ENCODE assay signal across 10 cellular contexts in the genomic region with DNA sequence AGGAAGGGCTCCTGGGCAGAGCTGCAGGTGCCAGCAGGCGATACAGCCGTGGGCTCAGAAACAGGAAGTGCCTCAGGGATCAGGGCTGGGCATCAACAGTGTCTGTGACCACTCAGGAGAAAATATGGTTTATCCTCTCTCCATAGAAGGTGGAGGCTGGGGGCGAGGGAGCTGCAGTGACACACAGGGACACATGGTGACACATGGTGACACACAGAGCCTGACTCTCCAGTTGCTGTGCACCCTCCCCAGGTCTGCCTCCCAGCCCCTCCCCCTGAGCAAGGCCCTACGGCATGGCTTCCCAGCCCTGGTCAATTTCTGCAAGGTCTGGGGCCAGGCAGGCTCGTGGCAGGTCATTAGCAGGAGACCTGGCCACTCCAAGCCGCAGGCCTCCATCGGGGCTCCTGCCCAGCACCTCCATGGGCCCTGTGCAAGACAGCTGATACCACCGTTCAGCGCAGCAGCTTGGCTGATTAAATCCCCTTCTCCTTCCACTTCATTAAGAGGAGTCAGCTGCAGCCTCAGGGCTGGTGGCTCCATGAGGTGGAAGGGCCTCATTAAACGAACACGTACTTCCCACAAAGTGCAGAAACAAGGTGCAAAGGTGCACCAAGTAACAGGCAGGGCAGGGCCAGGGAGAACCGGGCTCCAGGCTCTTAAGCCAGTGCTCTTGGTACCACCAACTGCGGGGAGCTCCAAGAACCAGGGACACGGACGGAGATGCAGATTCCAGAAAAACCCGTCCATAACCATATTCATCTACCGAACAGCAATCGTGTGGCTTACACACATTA.
A peak's percentile ranks its signal among the peaks of the same experiment; 100 is the strongest.
DNase-seq lines count a peak whose midpoint lies in the region; ATAC-seq, FAIRE-seq and TF ChIP-seq lines count a peak whose summit lies in the region.
"Had no signal": no experiment of that assay in that cellular context is flagged by ENCODE, and none has a peak within 500 bp of the region (broad histone marks: within the 10 kb centered on the region; RNA-seq: fewer than 3 reads in every experiment).

No MANE protein-coding gene starts in this region.

- no peak overlapping the region for H2AFZ ChIP-seq in neuronal stem cell (ENCODE audit: low read length)

- no peak overlapping the region for H3K4me2 ChIP-seq in neuronal stem cell (ENCODE audit: insufficient read depth, low read length, poor library complexity, severe bottlenecking)

- H3K4me3 ChIP-seq in HEK293 (ENCODE audit: low read depth, low read length) (no peak overlapping the region), adrenal gland (no peak overlapping the region), neuronal stem cell (ENCODE audit: low read length in 2 of 2) (no peak overlapping the region)

- H2BK5ac ChIP-seq in neuronal stem cell (ENCODE audit: low read length): no peak overlapping the region

- no peaks in the 10 kb centered on the region for H3K9me3 ChIP-seq in HEK293 (ENCODE audit: control insufficient read depth, insufficient read depth, low read depth, low read length)
- H3K9me3 ChIP-seq in adrenal gland (replicated peaks in 1 of 3): no peaks in the 10 kb centered on the region
- H3K9me3 ChIP-seq in neuronal stem cell (replicated peaks in 1 of 2; ENCODE audit: control insufficient read depth in 2 of 2, insufficient read depth in 1 of 2, low read depth in 1 of 2, low read length in 2 of 2): no peaks in the 10 kb centered on the region

- CTCF ChIA-PET in HEK293 (lab: Yijun Ruan, JAX): interaction anchor here (0.6 to 0.7 kb wide), 3 partner anchors 17 to 33 kb away, joined by 3 read pairs; no protein-coding TSS in a partner anchor

- H3K27me3 ChIP-seq in adrenal gland: no peaks in the 10 kb centered on the region
- H3K27me3 ChIP-seq in neuronal stem cell (ENCODE audit: control insufficient read depth in 3 of 3, insufficient read depth in 3 of 3, low read depth in 1 of 3, low read length in 3 of 3): no peaks in the 10 kb centered on the region

- no peak overlapping the region for H3K23ac ChIP-seq in neuronal stem cell (ENCODE audit: low read depth, low read length, poor library complexity)

- intact Hi-C loops in adrenal gland (cut with DNase I): no loop called here

- DNase-seq in NCI-H524 (lab: John Stamatoyannopoulos, UW) (peak; percentile 82 to 94), adrenal gland (peak in 6 of 7 donors; percentile 56 to 75 (median 69)), neuronal stem cell (ENCODE audit: low spot score) (no peak), NCI-H345 treated with DMSO at 0.1 percent for 48 hours (lab: John Stamatoyannopoulos, UW; ENCODE audit: unreplicated experiment) (no peak), frontal cortex (ENCODE audit: low spot score in 2 of 2) (no peak), omental fat pad (ENCODE audit: low spot score) (no peak)
- DNase-seq: DMS 273 treated with DMSO at 0.1 percent for 48 hours; NCI-H526; stimulated activated naive CD4-positive, alpha-beta T cell treated with Interleukin-2 at 50 U/mL for 16 hours had no signal

- H3K4me1 ChIP-seq in HEK293 (ENCODE audit: control insufficient read depth, insufficient read depth, low read length) (peaks cover 15% of the 10 kb centered on the region), adrenal gland (replicated peaks in 1 of 2) (peaks cover 31 to 50% of the 10 kb centered on the region in 2 donors), neuronal stem cell (ENCODE audit: control insufficient read depth in 2 of 2, insufficient read depth in 1 of 2, low read depth in 1 of 2, low read length in 2 of 2) (peaks cover 38 to 49% of the 10 kb centered on the region in 2 donors)

- H3K79me1 ChIP-seq in neuronal stem cell (ENCODE audit: low read depth, low read length): peaks cover 16% of the 10 kb centered on the region

- peak overlapping the region; percentile 28 for H2AK5ac ChIP-seq in neuronal stem cell (ENCODE audit: low read depth, low read length)

- H3K27ac ChIP-seq in HEK293 (ENCODE audit: extremely low read depth, low read depth, low read length) (no peak overlapping the region), adrenal gland (peak overlapping the region in 1 of 5 donors; percentile 56), neuronal stem cell (replicated peaks; ENCODE audit: low read length) (no peak overlapping the region)

- TF ChIP-seq CTCF in HEK293 (tag by site-specific recombination; IDR thresholded peaks at IDR 0.05): no peak
- TF ChIP-seq CTCF in adrenal gland (IDR thresholded peaks at IDR 0.05): no peak
- TF ChIP-seq CTCF in omental fat pad (IDR thresholded peaks at IDR 0.05): no peak

- WGBS in adrenal gland, 4 donors: 76 to 88% (median 81%) methylated on average over 14 to 18 of the region's 18 CpGs
- WGBS in neuronal stem cell (ENCODE audit: extremely low coverage in 2 of 2, insufficient read length in 2 of 2, insufficient replicate concordance in 1 of 2), 2 donors: no CpG with 5 or more reads among the region's 18 CpGs

- ATAC-seq in omental fat pad (ENCODE audit: low FRiP score): no peak

- H4K8ac ChIP-seq in neuronal stem cell (ENCODE audit: low read depth, low read length): no peak overlapping the region

- H2BK12ac ChIP-seq in neuronal stem cell (ENCODE audit: low read length): no peak overlapping the region

- no peak for FAIRE-seq in frontal cortex (lab: Jason Lieb, UNC)

- no peak overlapping the region for H4K91ac ChIP-seq in neuronal stem cell (ENCODE audit: low read depth, low read length, poor library complexity)

- peak overlapping the region; percentile 69 for H3K18ac ChIP-seq in neuronal stem cell (ENCODE audit: low read length)

- no peak overlapping the region for H3K4ac ChIP-seq in neuronal stem cell (ENCODE audit: low read length)

- POLR2A ChIA-PET in HEK293 (lab: Yijun Ruan, JAX): interaction anchor here (0.6 kb wide), 1 partner anchor 80 kb away, joined by 4 read pairs; no protein-coding TSS in a partner anchor

- no peak overlapping the region for H3K14ac ChIP-seq in neuronal stem cell (ENCODE audit: low read length)

- H3K9ac ChIP-seq in neuronal stem cell (ENCODE audit: low read depth, low read length, poor library complexity): no peak overlapping the region

- H3K36me3 ChIP-seq in HEK293 (ENCODE audit: control insufficient read depth in 2 of 2, insufficient read depth in 1 of 2, low read length in 2 of 2) (no peaks in the 10 kb centered on the region), adrenal gland (replicated peaks in 1 of 2) (no peaks in the 10 kb centered on the region), neuronal stem cell (replicated peaks in 1 of 2; ENCODE audit: control insufficient read depth in 2 of 2, insufficient read depth in 2 of 2, low read length in 2 of 2) (no peaks in the 10 kb centered on the region)

- no peak overlapping the region for H2BK120ac ChIP-seq in neuronal stem cell (ENCODE audit: low read depth, low read length)

- TF ChIP-seq POLR2A in adrenal gland (IDR thresholded peaks at IDR 0.05): no peak

- H2BK15ac ChIP-seq in neuronal stem cell (ENCODE audit: low read length): peak overlapping the region; percentile 41

TF ChIP-seq in HEK293, 187 proteins besides CTCF, POLR2A, EP300 and RAD21 (continues in another document):
- TF ChIP-seq ZNF341 (tag by site-specific recombination; IDR thresholded peaks at IDR 0.05; ENCODE audit: low read depth) (peak; percentile 42), ZNF274 (IDR thresholded peaks at IDR 0.05; ENCODE audit: low read length) (no peak), ZNF274 (tag by site-specific recombination; IDR thresholded peaks at IDR 0.05; ENCODE audit: borderline replicate concordance) (no peak), TRIM28 (IDR thresholded peaks at IDR 0.05; ENCODE audit: borderline replicate concordance, low read length) (peak; percentile 61; the same call in 1 of the 2 replicates), ZNF701 (tag by site-specific recombination; IDR thresholded peaks at IDR 0.05) (no peak), YY2 (tag by site-specific recombination; IDR thresholded peaks at IDR 0.05) (no peak)
- TF ChIP-seq, protein P1, sequence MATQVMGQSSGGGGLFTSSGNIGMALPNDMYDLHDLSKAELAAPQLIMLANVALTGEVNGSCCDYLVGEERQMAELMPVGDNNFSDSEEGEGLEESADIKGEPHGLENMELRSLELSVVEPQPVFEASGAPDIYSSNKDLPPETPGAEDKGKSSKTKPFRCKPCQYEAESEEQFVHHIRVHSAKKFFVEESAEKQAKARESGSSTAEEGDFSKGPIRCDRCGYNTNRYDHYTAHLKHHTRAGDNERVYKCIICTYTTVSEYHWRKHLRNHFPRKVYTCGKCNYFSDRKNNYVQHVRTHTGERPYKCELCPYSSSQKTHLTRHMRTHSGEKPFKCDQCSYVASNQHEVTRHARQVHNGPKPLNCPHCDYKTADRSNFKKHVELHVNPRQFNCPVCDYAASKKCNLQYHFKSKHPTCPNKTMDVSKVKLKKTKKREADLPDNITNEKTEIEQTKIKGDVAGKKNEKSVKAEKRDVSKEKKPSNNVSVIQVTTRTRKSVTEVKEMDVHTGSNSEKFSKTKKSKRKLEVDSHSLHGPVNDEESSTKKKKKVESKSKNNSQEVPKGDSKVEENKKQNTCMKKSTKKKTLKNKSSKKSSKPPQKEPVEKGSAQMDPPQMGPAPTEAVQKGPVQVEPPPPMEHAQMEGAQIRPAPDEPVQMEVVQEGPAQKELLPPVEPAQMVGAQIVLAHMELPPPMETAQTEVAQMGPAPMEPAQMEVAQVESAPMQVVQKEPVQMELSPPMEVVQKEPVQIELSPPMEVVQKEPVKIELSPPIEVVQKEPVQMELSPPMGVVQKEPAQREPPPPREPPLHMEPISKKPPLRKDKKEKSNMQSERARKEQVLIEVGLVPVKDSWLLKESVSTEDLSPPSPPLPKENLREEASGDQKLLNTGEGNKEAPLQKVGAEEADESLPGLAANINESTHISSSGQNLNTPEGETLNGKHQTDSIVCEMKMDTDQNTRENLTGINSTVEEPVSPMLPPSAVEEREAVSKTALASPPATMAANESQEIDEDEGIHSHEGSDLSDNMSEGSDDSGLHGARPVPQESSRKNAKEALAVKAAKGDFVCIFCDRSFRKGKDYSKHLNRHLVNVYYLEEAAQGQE (tag by site-specific recombination; IDR thresholded peaks at IDR 0.05): no peak
- TF ChIP-seq, protein P2, sequence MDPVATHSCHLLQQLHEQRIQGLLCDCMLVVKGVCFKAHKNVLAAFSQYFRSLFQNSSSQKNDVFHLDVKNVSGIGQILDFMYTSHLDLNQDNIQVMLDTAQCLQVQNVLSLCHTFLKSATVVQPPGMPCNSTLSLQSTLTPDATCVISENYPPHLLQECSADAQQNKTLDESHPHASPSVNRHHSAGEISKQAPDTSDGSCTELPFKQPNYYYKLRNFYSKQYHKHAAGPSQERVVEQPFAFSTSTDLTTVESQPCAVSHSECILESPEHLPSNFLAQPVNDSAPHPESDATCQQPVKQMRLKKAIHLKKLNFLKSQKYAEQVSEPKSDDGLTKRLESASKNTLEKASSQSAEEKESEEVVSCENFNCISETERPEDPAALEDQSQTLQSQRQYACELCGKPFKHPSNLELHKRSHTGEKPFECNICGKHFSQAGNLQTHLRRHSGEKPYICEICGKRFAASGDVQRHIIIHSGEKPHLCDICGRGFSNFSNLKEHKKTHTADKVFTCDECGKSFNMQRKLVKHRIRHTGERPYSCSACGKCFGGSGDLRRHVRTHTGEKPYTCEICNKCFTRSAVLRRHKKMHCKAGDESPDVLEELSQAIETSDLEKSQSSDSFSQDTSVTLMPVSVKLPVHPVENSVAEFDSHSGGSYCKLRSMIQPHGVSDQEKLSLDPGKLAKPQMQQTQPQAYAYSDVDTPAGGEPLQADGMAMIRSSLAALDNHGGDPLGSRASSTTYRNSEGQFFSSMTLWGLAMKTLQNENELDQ (tag by site-specific recombination; IDR thresholded peaks at IDR 0.05; ENCODE audit: low read depth): peak; percentile 94

Comparison
In these comparisons a context has a peak if more than half of its experiments do, and no peak if none do; other contexts are left out.
1. DNase-seq: peak in NCI-H524 (2 of 2) and adrenal gland (6 of 7); none in neuronal stem cell (single experiment), NCI-H345 treated with DMSO at 0.1 percent for 48 hours (single experiment), frontal cortex (0 of 2) and omental fat pad (single experiment).